24 cellular contexts compared by ENCODE assay signal in genomic region chr17:7910281-7910680, GRCh38. TPM values are rescaled to one million over a fixed set of nuclear protein-coding genes. Genes with fewer than 3 reads are reported as not detected.
DNase-seq lines count a peak whose midpoint lies in the region; ATAC-seq and TF ChIP-seq lines count a peak whose summit lies in the region.
"Had no signal": no experiment of that assay in that cellular context is flagged by ENCODE, and none has a peak within 500 bp of the region (broad histone marks: within the 10 kb centered on the region; RNA-seq: fewer than 3 reads in every experiment).

No MANE protein-coding gene starts in this region.

- H3K9me3 ChIP-seq in Caco-2, result no peaks in the 10 kb centered on the region
- H3K9me3 ChIP-seq: MG63 had no signal

- no peaks in the 10 kb centered on the region for H3K27me3 Mint-ChIP-seq in activated CD8-positive, alpha-beta T cell treated with anti-CD3 and anti-CD28 coated beads for 36 hours
- no peaks in the 10 kb centered on the region for H3K27me3 Mint-ChIP-seq in activated CD8-positive, alpha-beta T cell treated with anti-CD3 and anti-CD28 coated beads, Interleukin-2, amount 10 ng/mL, durations not matched to agents 7 days and 5 days (ENCODE audit: low read depth)
- no peaks in the 10 kb centered on the region for H3K27me3 Mint-ChIP-seq in activated T-helper 1 cell treated with anti-CD3 and anti-CD28 coated beads, Interleukin-12 subunit alpha, Interleukin-12 subunit beta, Interleukin-2, Interleukin-4 antibody, amounts not matched to agents 30 ng/mL and 10 ng/mL and 1 ng/mL, durations not matched to agents 14 hours and 24 hours and 36 hours (ENCODE audit: insufficient read depth)
- H3K27me3 Mint-ChIP-seq in naive thymus-derived CD8-positive, alpha-beta T cell, result no peaks in the 10 kb centered on the region
- H3K27me3 Mint-ChIP-seq in Caco-2 (ENCODE audit: insufficient read depth, unreplicated experiment), result no peaks in the 10 kb centered on the region
- H3K27me3 Mint-ChIP-seq: CD4-positive, alpha-beta memory T cell; IgD-negative memory B cell had no signal

- H3K36me3 ChIP-seq in Caco-2 (ENCODE audit: control insufficient read depth, insufficient read depth, low read length), result no peaks in the 10 kb centered on the region

- no peaks in the 10 kb centered on the region for H3K4me1 ChIP-seq in Caco-2

- intact Hi-C loops in activated CD8-positive, alpha-beta T cell treated with anti-CD3 and anti-CD28 coated beads for 36 hours (cut with micrococcal nuclease), result loop anchor here (5.0 kb wide), 1 partner anchor 147 kb away; no protein-coding TSS in a partner anchor
- intact Hi-C loops in activated T-helper 1 cell treated with anti-CD3 and anti-CD28 coated beads, Interleukin-12 subunit alpha, Interleukin-12 subunit beta, Interleukin-2, Interleukin-4 antibody, amounts not matched to agents 30 ng/mL and 10 ng/mL and 1 ng/mL, durations not matched to agents 14 hours and 24 hours and 36 hours (cut with micrococcal nuclease), result no loop called here
- intact Hi-C loops in Caco-2 (cut with micrococcal nuclease; ENCODE audit: unreplicated experiment), result loop anchor here (10.0 kb wide), 1 partner anchor 165 kb away; no protein-coding TSS in a partner anchor

- H3K4me3 Mint-ChIP-seq in activated CD8-positive, alpha-beta T cell treated with anti-CD3 and anti-CD28 coated beads for 36 hours, result no peak overlapping the region
- no peak overlapping the region for H3K4me3 Mint-ChIP-seq in activated CD8-positive, alpha-beta T cell treated with anti-CD3 and anti-CD28 coated beads, Interleukin-2, amount 10 ng/mL, durations not matched to agents 7 days and 5 days
- H3K4me3 Mint-ChIP-seq in activated T-helper 1 cell treated with anti-CD3 and anti-CD28 coated beads, Interleukin-12 subunit alpha, Interleukin-12 subunit beta, Interleukin-2, Interleukin-4 antibody, amounts not matched to agents 30 ng/mL and 10 ng/mL and 1 ng/mL, durations not matched to agents 14 hours and 24 hours and 36 hours, result no peak overlapping the region
- H3K4me3 Mint-ChIP-seq in naive thymus-derived CD8-positive, alpha-beta T cell, result no peak overlapping the region
- no peak overlapping the region for H3K4me3 Mint-ChIP-seq in Caco-2 (ENCODE audit: unreplicated experiment)
- H3K4me3 Mint-ChIP-seq: IgD-negative memory B cell had no signal

- ATAC-seq in activated CD8-positive, alpha-beta T cell treated with anti-CD3 and anti-CD28 coated beads for 36 hours, result no peak
- ATAC-seq in activated CD8-positive, alpha-beta T cell treated with anti-CD3 and anti-CD28 coated beads, Interleukin-2, amount 10 ng/mL, durations not matched to agents 7 days and 5 days, result no peak
- no peak for ATAC-seq in naive thymus-derived CD8-positive, alpha-beta T cell
- ATAC-seq: HCT116, PC-3 had no signal

- 0 out of 2 replicates have a peak overlapping the region, but pooled peaks have one; percentile 17 for H3K27ac ChIP-seq in 22Rv1

- CTCF ChIA-PET in activated CD8-positive, alpha-beta T cell treated with anti-CD3 and anti-CD28 coated beads for 36 hours (lab: Charles Lee), result interaction anchor here (11.2 kb wide), 1 partner anchor 78 kb away, joined by 214 read pairs; no protein-coding TSS in a partner anchor
- CTCF ChIA-PET in activated CD8-positive, alpha-beta T cell treated with anti-CD3 and anti-CD28 coated beads, Interleukin-2, amount 10 ng/mL, durations not matched to agents 7 days and 5 days (lab: Charles Lee), result interaction anchor here (0.7 to 11.0 kb wide), 3 partner anchors 75 to 226 kb away, joined by 3 to 237 read pairs (median 3); no protein-coding TSS in a partner anchor
- CTCF ChIA-PET in Caco-2 (lab: Charles Lee), result no interaction called here

- no TSS peak for BruUV-seq in Caco-2 (replicated peaks; lab: Mats Ljungman, UMichigan)

- TF ChIP-seq CTCF in activated CD8-positive, alpha-beta T cell treated with anti-CD3 and anti-CD28 coated beads for 36 hours (IDR thresholded peaks at IDR 0.05), result no peak
- TF ChIP-seq CTCF in 22Rv1 (IDR thresholded peaks at IDR 0.05) (no peak), Caco-2 (IDR thresholded peaks at IDR 0.05; ENCODE audit: insufficient read depth in 1 of 2, low read depth in 1 of 2, low read length in 1 of 2, severe bottlenecking in 1 of 2, unreplicated experiment in 1 of 2) (no peak)

- H3K9me3 Mint-ChIP-seq in activated CD8-positive, alpha-beta T cell treated with anti-CD3 and anti-CD28 coated beads for 36 hours, result no peaks in the 10 kb centered on the region
- no peaks in the 10 kb centered on the region for H3K9me3 Mint-ChIP-seq in activated CD8-positive, alpha-beta T cell treated with anti-CD3 and anti-CD28 coated beads, Interleukin-2, amount 10 ng/mL, durations not matched to agents 7 days and 5 days (ENCODE audit: insufficient read depth)
- no peaks in the 10 kb centered on the region for H3K9me3 Mint-ChIP-seq in activated T-helper 1 cell treated with anti-CD3 and anti-CD28 coated beads, Interleukin-12 subunit alpha, Interleukin-12 subunit beta, Interleukin-2, Interleukin-4 antibody, amounts not matched to agents 30 ng/mL and 10 ng/mL and 1 ng/mL, durations not matched to agents 14 hours and 24 hours and 36 hours
- no peaks in the 10 kb centered on the region for H3K9me3 Mint-ChIP-seq in naive thymus-derived CD8-positive, alpha-beta T cell
- H3K9me3 Mint-ChIP-seq in Caco-2 (ENCODE audit: unreplicated experiment), result no peaks in the 10 kb centered on the region
- H3K9me3 Mint-ChIP-seq: IgD-negative memory B cell had no signal

- H3K27me3 ChIP-seq in Caco-2 (replicated peaks; ENCODE audit: control insufficient read depth, insufficient read depth, low read length), result no peaks in the 10 kb centered on the region
- H3K27me3 ChIP-seq: MG63 had no signal

- POLR2A ChIA-PET in activated CD8-positive, alpha-beta T cell treated with anti-CD3 and anti-CD28 coated beads for 36 hours (lab: Charles Lee), result interaction anchor here (0.6 to 0.7 kb wide), 2 partner anchors 17 to 278 kb away, joined by 3 read pairs; no protein-coding TSS in a partner anchor
- POLR2A ChIA-PET in activated CD8-positive, alpha-beta T cell treated with anti-CD3 and anti-CD28 coated beads, Interleukin-2, amount 10 ng/mL, durations not matched to agents 7 days and 5 days (lab: Charles Lee), result interaction anchor here (0.6 kb wide), 1 partner anchor 95 kb away, joined by 3 read pairs; no protein-coding TSS in a partner anchor
- POLR2A ChIA-PET in naive thymus-derived CD8-positive, alpha-beta T cell (lab: Charles Lee), result interaction anchor here (0.8 kb wide), 1 partner anchor 80 kb away, joined by 4 read pairs; no protein-coding TSS in a partner anchor
- POLR2A ChIA-PET in Caco-2 (lab: Charles Lee), result no interaction called here

- no peak overlapping the region for H3K4me3 ChIP-seq in Caco-2 (ENCODE audit: low read depth, low read length)
- H3K4me3 ChIP-seq: MG63 had no signal

- H3K27ac Mint-ChIP-seq in activated CD8-positive, alpha-beta T cell treated with anti-CD3 and anti-CD28 coated beads for 36 hours, result peak overlapping the region; percentile 1
- H3K27ac Mint-ChIP-seq in activated CD8-positive, alpha-beta T cell treated with anti-CD3 and anti-CD28 coated beads, Interleukin-2, amount 10 ng/mL, durations not matched to agents 7 days and 5 days, result no peak overlapping the region
- peak overlapping the region; percentile 20 for H3K27ac Mint-ChIP-seq in activated T-helper 1 cell treated with anti-CD3 and anti-CD28 coated beads, Interleukin-12 subunit alpha, Interleukin-12 subunit beta, Interleukin-2, Interleukin-4 antibody, amounts not matched to agents 30 ng/mL and 10 ng/mL and 1 ng/mL, durations not matched to agents 14 hours and 24 hours and 36 hours
- H3K27ac Mint-ChIP-seq in naive thymus-derived CD8-positive, alpha-beta T cell, result peak overlapping the region in 6 of 10 donors; percentile 2 to 86 (median 76)
- no peak overlapping the region for H3K27ac Mint-ChIP-seq in Caco-2 (ENCODE audit: unreplicated experiment)

- peaks cover 42% of the 10 kb centered on the region for H3K36me3 Mint-ChIP-seq in activated CD8-positive, alpha-beta T cell treated with anti-CD3 and anti-CD28 coated beads for 36 hours (ENCODE audit: low read depth)
- H3K36me3 Mint-ChIP-seq in activated CD8-positive, alpha-beta T cell treated with anti-CD3 and anti-CD28 coated beads, Interleukin-2, amount 10 ng/mL, durations not matched to agents 7 days and 5 days (ENCODE audit: low read depth), result peaks cover 58% of the 10 kb centered on the region
- peaks cover 53% of the 10 kb centered on the region for H3K36me3 Mint-ChIP-seq in activated T-helper 1 cell treated with anti-CD3 and anti-CD28 coated beads, Interleukin-12 subunit alpha, Interleukin-12 subunit beta, Interleukin-2, Interleukin-4 antibody, amounts not matched to agents 30 ng/mL and 10 ng/mL and 1 ng/mL, durations not matched to agents 14 hours and 24 hours and 36 hours (ENCODE audit: low read depth)
- H3K36me3 Mint-ChIP-seq in naive thymus-derived CD8-positive, alpha-beta T cell, result peaks cover 0 to 68% (median 18%) of the 10 kb centered on the region in 3 donors
- H3K36me3 Mint-ChIP-seq in Caco-2 (ENCODE audit: insufficient read depth, unreplicated experiment), result peaks cover 21% of the 10 kb centered on the region
- H3K36me3 Mint-ChIP-seq: IgD-negative memory B cell had no signal

- DNase-seq in activated CD8-positive, alpha-beta T cell treated with anti-CD3 and anti-CD28 coated beads for 36 hours, result no peak
- no peak for DNase-seq in activated CD8-positive, alpha-beta T cell treated with anti-CD3 and anti-CD28 coated beads, Interleukin-2, amount 10 ng/mL, durations not matched to agents 7 days and 5 days
- DNase-seq in activated T-helper 1 cell treated with anti-CD3 and anti-CD28 coated beads, Interleukin-12 subunit alpha, Interleukin-12 subunit beta, Interleukin-2, Interleukin-4 antibody, amounts not matched to agents 30 ng/mL and 10 ng/mL and 1 ng/mL, durations not matched to agents 14 hours and 24 hours and 36 hours (ENCODE audit: low spot score), result no peak
- no peak for DNase-seq in naive thymus-derived CD8-positive, alpha-beta T cell
- no peak for DNase-seq in occipital lobe (lab: John Stamatoyannopoulos, UW)
- DNase-seq in Caco-2, result no peak
- no peak for DNase-seq in activated CD4-positive, CD25-positive, alpha-beta regulatory T cell (lab: John Stamatoyannopoulos, UW)
- DNase-seq: 8988T; Calu3; CD4-positive, alpha-beta memory T cell; GF-D8; GOT3; Karpas-422; MG63; NCI-H1048; NCI-H1436; NCI-H2029; NCI-H345; NCI-H524 treated with DMSO at 0.1 percent for 48 hours; PC-3; RPMI8226 had no signal

- H3K4me1 Mint-ChIP-seq in activated CD8-positive, alpha-beta T cell treated with anti-CD3 and anti-CD28 coated beads for 36 hours (ENCODE audit: low read depth), result peaks cover 12% of the 10 kb centered on the region
- H3K4me1 Mint-ChIP-seq in activated CD8-positive, alpha-beta T cell treated with anti-CD3 and anti-CD28 coated beads, Interleukin-2, amount 10 ng/mL, durations not matched to agents 7 days and 5 days (ENCODE audit: low read depth), result peaks cover 22% of the 10 kb centered on the region
- peaks cover 22% of the 10 kb centered on the region for H3K4me1 Mint-ChIP-seq in activated T-helper 1 cell treated with anti-CD3 and anti-CD28 coated beads, Interleukin-12 subunit alpha, Interleukin-12 subunit beta, Interleukin-2, Interleukin-4 antibody, amounts not matched to agents 30 ng/mL and 10 ng/mL and 1 ng/mL, durations not matched to agents 14 hours and 24 hours and 36 hours (ENCODE audit: low read depth)
- H3K4me1 Mint-ChIP-seq in naive thymus-derived CD8-positive, alpha-beta T cell, result peaks cover 15 to 25% (median 22%) of the 10 kb centered on the region in 4 donors
- H3K4me1 Mint-ChIP-seq in Caco-2 (ENCODE audit: low read depth, unreplicated experiment), result no peaks in the 10 kb centered on the region

RNA-seq across cellular contexts. Expression of gene RNF227, which starts 5.8 kb away (rescaled TPM):
- 1 to 10 TPM; 5.1 to 5.2 TPM for total RNA-seq in activated CD8-positive, alpha-beta T cell treated with anti-CD3 and anti-CD28 coated beads for 36 hours
- 1 to 10 TPM; 4.2 TPM for total RNA-seq in activated CD8-positive, alpha-beta T cell treated with anti-CD3 and anti-CD28 coated beads, Interleukin-2, amount 10 ng/mL, durations not matched to agents 7 days and 5 days
- total RNA-seq in activated T-helper 1 cell treated with anti-CD3 and anti-CD28 coated beads, Interleukin-12 subunit alpha, Interleukin-12 subunit beta, Interleukin-2, Interleukin-4 antibody, amounts not matched to agents 30 ng/mL and 10 ng/mL and 1 ng/mL, durations not matched to agents 14 hours and 24 hours and 36 hours, result 6.2 and 6.3 TPM in 2 replicates
- 1 to 10 TPM; 7.8 to 9.4 TPM for total RNA-seq in naive thymus-derived CD8-positive, alpha-beta T cell
- polyA plus RNA-seq in naive thymus-derived CD8-positive, alpha-beta T cell, result 1 to 10 TPM in 2 of 3 donors, under 1 TPM in 1; 0.65 to 4.8 (median 2.4) TPM
- total RNA-seq in occipital lobe (7.3 TPM), Caco-2 (2022) (4.0 and 5.0 TPM in 2 replicates)

RNA-seq across cellular contexts. Expression of gene KCNAB3, which starts 19.4 kb away (rescaled TPM):
- 1 to 10 TPM; 7.2 to 7.6 TPM for total RNA-seq in activated CD8-positive, alpha-beta T cell treated with anti-CD3 and anti-CD28 coated beads for 36 hours
- total RNA-seq in activated CD8-positive, alpha-beta T cell treated with anti-CD3 and anti-CD28 coated beads, Interleukin-2, amount 10 ng/mL, durations not matched to agents 7 days and 5 days, result 10 to 100 TPM in 1 of 2 experiments, 1 to 10 TPM in 1; 8.8 to 10.3 TPM
- 9.9 and 10.8 TPM in 2 replicates for total RNA-seq in activated T-helper 1 cell treated with anti-CD3 and anti-CD28 coated beads, Interleukin-12 subunit alpha, Interleukin-12 subunit beta, Interleukin-2, Interleukin-4 antibody, amounts not matched to agents 30 ng/mL and 10 ng/mL and 1 ng/mL, durations not matched to agents 14 hours and 24 hours and 36 hours
- 10 to 100 TPM; 16.1 to 19.4 TPM for total RNA-seq in naive thymus-derived CD8-positive, alpha-beta T cell
- polyA plus RNA-seq in naive thymus-derived CD8-positive, alpha-beta T cell, result under 1 TPM in 2 of 3 donors, not detected in 1; 0.44 to 0.80 TPM
- total RNA-seq in occipital lobe (2.7 TPM), Caco-2 (2022) (1.2 and 2.0 TPM in 2 replicates)

RNA-seq across cellular contexts. Expression of gene TRAPPC1, which starts 21.5 kb away (rescaled TPM):
- total RNA-seq in activated CD8-positive, alpha-beta T cell treated with anti-CD3 and anti-CD28 coated beads for 36 hours, result 100 to 1,000 TPM; 140 to 143 TPM
- 100 to 1,000 TPM; 248 to 278 TPM for total RNA-seq in activated CD8-positive, alpha-beta T cell treated with anti-CD3 and anti-CD28 coated beads, Interleukin-2, amount 10 ng/mL, durations not matched to agents 7 days and 5 days
- total RNA-seq in activated T-helper 1 cell treated with anti-CD3 and anti-CD28 coated beads, Interleukin-12 subunit alpha, Interleukin-12 subunit beta, Interleukin-2, Interleukin-4 antibody, amounts not matched to agents 30 ng/mL and 10 ng/mL and 1 ng/mL, durations not matched to agents 14 hours and 24 hours and 36 hours, result 153 and 162 TPM in 2 replicates
- 100 to 1,000 TPM in 1 of 2 experiments, 10 to 100 TPM in 1; 93.4 to 120 TPM for total RNA-seq in naive thymus-derived CD8-positive, alpha-beta T cell
- 100 to 1,000 TPM; 199 to 219 (median 205) TPM for polyA plus RNA-seq in naive thymus-derived CD8-positive, alpha-beta T cell
- total RNA-seq in occipital lobe, result 22.3 TPM
- 75.5 and 96.2 TPM in 2 replicates for total RNA-seq in Caco-2 (2022)

RNA-seq across cellular contexts. Expression of gene CHD3, which starts 21.7 kb away (rescaled TPM):
- total RNA-seq in activated CD8-positive, alpha-beta T cell treated with anti-CD3 and anti-CD28 coated beads for 36 hours, result 100 to 1,000 TPM; 130 to 139 TPM
- total RNA-seq in activated CD8-positive, alpha-beta T cell treated with anti-CD3 and anti-CD28 coated beads, Interleukin-2, amount 10 ng/mL, durations not matched to agents 7 days and 5 days, result 100 to 1,000 TPM; 125 to 129 TPM
- 125 and 133 TPM in 2 replicates for total RNA-seq in activated T-helper 1 cell treated with anti-CD3 and anti-CD28 coated beads, Interleukin-12 subunit alpha, Interleukin-12 subunit beta, Interleukin-2, Interleukin-4 antibody, amounts not matched to agents 30 ng/mL and 10 ng/mL and 1 ng/mL, durations not matched to agents 14 hours and 24 hours and 36 hours
- total RNA-seq in naive thymus-derived CD8-positive, alpha-beta T cell, result 100 to 1,000 TPM; 277 to 281 TPM
- 10 to 100 TPM in 2 of 3 donors, 1 to 10 TPM in 1; 4.3 to 29.2 (median 15.5) TPM for polyA plus RNA-seq in naive thymus-derived CD8-positive, alpha-beta T cell
- total RNA-seq in occipital lobe (337 TPM), Caco-2 (2022) (27.9 and 34.7 TPM in 2 replicates)

RNA-seq across cellular contexts. Expression of gene CNTROB, which starts 21.7 kb away (rescaled TPM):
- 10 to 100 TPM; 48.4 to 54.1 TPM for total RNA-seq in activated CD8-positive, alpha-beta T cell treated with anti-CD3 and anti-CD28 coated beads for 36 hours
- 10 to 100 TPM; 66.7 to 76.5 TPM for total RNA-seq in activated CD8-positive, alpha-beta T cell treated with anti-CD3 and anti-CD28 coated beads, Interleukin-2, amount 10 ng/mL, durations not matched to agents 7 days and 5 days
- total RNA-seq in activated T-helper 1 cell treated with anti-CD3 and anti-CD28 coated beads, Interleukin-12 subunit alpha, Interleukin-12 subunit beta, Interleukin-2, Interleukin-4 antibody, amounts not matched to agents 30 ng/mL and 10 ng/mL and 1 ng/mL, durations not matched to agents 14 hours and 24 hours and 36 hours, result 53.5 and 54.7 TPM in 2 replicates
- 10 to 100 TPM; 35.2 to 43.0 TPM for total RNA-seq in naive thymus-derived CD8-positive, alpha-beta T cell
- 10 to 100 TPM in 2 of 3 donors, 1 to 10 TPM in 1; 7.6 to 18.5 (median 12.4) TPM for polyA plus RNA-seq in naive thymus-derived CD8-positive, alpha-beta T cell
- total RNA-seq in occipital lobe (23.4 TPM), Caco-2 (2022) (22.6 and 24.2 TPM in 2 replicates)

Comparison
In these comparisons a context has a peak if more than half of its experiments do, and no peak if none do; other contexts are left out.
1. H3K27ac Mint-ChIP-seq: peak in activated CD8-positive, alpha-beta T cell treated with anti-CD3 and anti-CD28 coated beads for 36 hours (single experiment), activated T-helper 1 cell treated with anti-CD3 and anti-CD28 coated beads, Interleukin-12 subunit alpha, Interleukin-12 subunit beta, Interleukin-2, Interleukin-4 antibody, amounts not matched to agents 30 ng/mL and 10 ng/mL and 1 ng/mL, durations not matched to agents 14 hours and 24 hours and 36 hours (single experiment) and naive thymus-derived CD8-positive, alpha-beta T cell (6 of 10); none in activated CD8-positive, alpha-beta T cell treated with anti-CD3 and anti-CD28 coated beads, Interleukin-2, amount 10 ng/mL, durations not matched to agents 7 days and 5 days (single experiment) and Caco-2 (single experiment).